Comparison of ENCODE assay signal across 18 cellular contexts in the genomic region with DNA sequence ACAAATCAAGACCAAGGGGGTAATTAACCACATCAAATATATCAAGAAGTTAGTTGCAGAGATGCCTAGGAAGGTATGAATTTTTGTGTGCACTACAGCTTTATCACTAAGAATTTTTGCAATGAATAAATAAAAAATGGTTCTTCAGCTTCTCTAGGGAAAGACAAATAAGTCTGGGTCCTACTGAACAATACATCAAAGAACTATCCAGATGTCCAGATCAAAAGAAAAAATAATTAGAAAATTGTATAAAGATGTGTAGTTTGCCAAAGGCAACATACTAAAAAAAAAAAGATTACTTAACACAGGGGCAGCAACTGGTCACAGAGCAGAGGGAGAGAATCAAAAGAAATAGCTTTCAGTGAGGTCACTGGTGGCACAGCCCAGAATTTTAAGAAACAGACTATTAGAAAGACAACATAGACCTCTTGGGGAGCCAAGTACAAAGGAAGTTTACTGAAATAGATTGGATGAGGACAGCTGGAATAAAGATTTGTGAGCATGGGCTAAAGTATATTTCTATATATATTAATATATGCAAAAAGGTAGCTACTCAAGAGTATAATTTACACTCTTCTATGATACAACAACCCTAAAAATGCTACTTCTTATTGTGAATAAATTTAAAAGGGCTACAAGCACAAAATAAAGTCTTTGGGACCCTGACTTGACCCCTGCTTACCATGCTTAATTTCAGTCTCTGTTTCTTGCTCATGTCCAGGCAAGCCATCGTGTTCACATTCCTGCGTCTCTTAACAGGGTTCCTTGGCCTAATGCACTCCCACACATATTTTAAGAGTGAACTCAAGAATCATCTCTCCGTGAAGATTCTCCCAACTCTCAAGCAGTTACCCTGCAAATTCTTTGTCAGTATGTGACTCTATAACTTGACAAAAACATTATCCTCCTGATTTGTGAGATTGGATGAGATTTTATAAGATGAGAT.
A peak's percentile ranks its signal among the peaks of the same experiment; 100 is the strongest.
DNase-seq lines count a peak whose midpoint lies in the region; ATAC-seq, FAIRE-seq and TF ChIP-seq lines count a peak whose summit lies in the region.
"Had no signal": no experiment of that assay in that cellular context is flagged by ENCODE, and none has a peak within 500 bp of the region (broad histone marks: within the 10 kb centered on the region; RNA-seq: fewer than 3 reads in every experiment).

No MANE protein-coding gene starts in this region.

- H3K4me2 ChIP-seq in HepG2 (ENCODE audit: low read depth, low read length) = no peak overlapping the region

- TF ChIP-seq CTCF in liver (IDR thresholded peaks at IDR 0.05; ENCODE audit: low read depth, low read length, missing input control) (no peak), HepG2 (CRISPR knock-in tag; IDR thresholded peaks at IDR 0.05) (no peak), epithelial cell of esophagus (IDR thresholded peaks at IDR 0.05; ENCODE audit: insufficient read depth, low read depth, low read length, missing control alignments) (no peak), CD14-positive monocyte (IDR thresholded peaks at IDR 0.05) (no peak)

- no peak for TF ChIP-seq POLR2A in HepG2 (IDR thresholded peaks at IDR 0.05; ENCODE audit: insufficient read depth in 1 of 2, low read depth in 2 of 2, low read length in 2 of 2)

- H3K36me3 Mint-ChIP-seq in CD14-positive monocyte = peaks cover 0 to 2% of the 10 kb centered on the region in 2 donors
- H3K36me3 Mint-ChIP-seq: activated naive CD4-positive, alpha-beta T cell treated with anti-CD3 and anti-CD28 coated beads, Interleukin-2, amount 50 U/mL, for 72 hours; immature natural killer cell; naive thymus-derived CD8-positive, alpha-beta T cell had no signal

- H3K4me1 ChIP-seq in liver (ENCODE audit: control insufficient read depth in 4 of 4, insufficient read depth in 4 of 4, low read length in 3 of 4) (peaks cover 0 to 23% (median 15%) of the 10 kb centered on the region in 4 donors), HepG2 (ENCODE audit: insufficient read depth, low read length) (peaks cover 18% of the 10 kb centered on the region), mesodermal cell (ENCODE audit: control insufficient read depth, insufficient read depth, low read length, poor library complexity, severe bottlenecking) (peaks cover 17% of the 10 kb centered on the region)

- H3K36me3 ChIP-seq in liver (ENCODE audit: control insufficient read depth in 4 of 4, insufficient read depth in 3 of 4, low read depth in 1 of 4, low read length in 3 of 4) = peaks cover 0 to 20% (median 5%) of the 10 kb centered on the region in 4 donors
- peaks cover 10 to 41% of the 10 kb centered on the region in 2 experiments for H3K36me3 ChIP-seq in HepG2 (replicated peaks in 1 of 2; ENCODE audit: control insufficient read depth in 1 of 2, insufficient read depth in 2 of 2, low read length in 2 of 2)
- H3K36me3 ChIP-seq in mesodermal cell (ENCODE audit: control insufficient read depth, insufficient read depth, low read length) = no peaks in the 10 kb centered on the region

- ATAC-seq in HepG2 = no peak
- ATAC-seq in GM18870 (IDR thresholded peaks at IDR 0.05; ENCODE audit: unreplicated experiment) = no peak
- ATAC-seq: activated naive CD4-positive, alpha-beta T cell treated with anti-CD3 and anti-CD28 coated beads, Interleukin-2, amount 50 U/mL, for 72 hours; naive thymus-derived CD8-positive, alpha-beta T cell had no signal

- CTCF ChIA-PET in HepG2 (lab: Yijun Ruan, JAX; ENCODE audit: low intra/inter-chr PET ratio, low total read pairs) = no interaction called here

- H3K79me2 ChIP-seq in HepG2 (ENCODE audit: insufficient read depth, low read length) = peaks cover 2% of the 10 kb centered on the region

- in situ Hi-C loops in HepG2 (cut with HindIII; ENCODE audit: extremely low pct_ligation_motif_present, low pct_unique_long_range_greater_than_20kb) = no loop called here

- H2AFZ ChIP-seq in HepG2 (ENCODE audit: low read length) = no peak overlapping the region

- no peak overlapping the region for H3K27ac Mint-ChIP-seq in CD14-positive monocyte
- H3K27ac Mint-ChIP-seq: activated naive CD4-positive, alpha-beta T cell treated with anti-CD3 and anti-CD28 coated beads, Interleukin-2, amount 50 U/mL, for 72 hours; immature natural killer cell; naive thymus-derived CD8-positive, alpha-beta T cell had no signal

- POLR2A ChIA-PET in HepG2 (lab: Yijun Ruan, JAX) = no interaction called here

- intact Hi-C loops in HepG2 (cut with micrococcal nuclease; ENCODE audit: unreplicated experiment) = no loop called here
- intact Hi-C loops in CD14-positive monocyte (cut with micrococcal nuclease) = no loop called here

- 88% methylated on average over 3 of the region's 3 CpGs for WGBS in liver
- 96% methylated on average over 3 of the region's 3 CpGs for WGBS in HepG2 (ENCODE audit: low lambda C conversion rate)
- 80 to 82% methylated on average over 2 to 3 of the region's 3 CpGs for WGBS in mesodermal cell (ENCODE audit: insufficient coverage in 2 of 2), 2 experiments

- peaks cover 0 to 2% (median 0%) of the 10 kb centered on the region in 3 donors for H3K27me3 Mint-ChIP-seq in CD14-positive monocyte (ENCODE audit: low read depth in 3 of 3)
- H3K27me3 Mint-ChIP-seq: naive thymus-derived CD8-positive, alpha-beta T cell had no signal

- no peaks in the 10 kb centered on the region for H3K9me3 Mint-ChIP-seq in CD14-positive monocyte
- H3K9me3 Mint-ChIP-seq: activated naive CD4-positive, alpha-beta T cell treated with anti-CD3 and anti-CD28 coated beads, Interleukin-2, amount 50 U/mL, for 72 hours; naive thymus-derived CD8-positive, alpha-beta T cell had no signal

- H3K9ac ChIP-seq in liver (ENCODE audit: low read depth in 1 of 2, low read length in 2 of 2) (no peak overlapping the region), HepG2 (ENCODE audit: insufficient read depth, low read depth, low read length) (no peak overlapping the region)

- no peaks in the 10 kb centered on the region for H3K27me3 ChIP-seq in liver (ENCODE audit: control insufficient read depth in 4 of 4, insufficient read depth in 4 of 4, low read length in 3 of 4)
- no peaks in the 10 kb centered on the region for H3K27me3 ChIP-seq in HepG2 (ENCODE audit: control insufficient read depth in 1 of 2, insufficient read depth in 2 of 2, low read length in 2 of 2)
- H3K27me3 ChIP-seq: spleen, suprapubic skin had no signal

- no peak for TF ChIP-seq RAD21 in liver (IDR thresholded peaks at IDR 0.05)
- TF ChIP-seq RAD21 in HepG2 (CRISPR knock-in tag; IDR thresholded peaks at IDR 0.05) = no peak

- no peak overlapping the region for H3K27ac ChIP-seq in liver (ENCODE audit: low read depth in 1 of 2, low read length in 2 of 2)
- no peak overlapping the region for H3K27ac ChIP-seq in HepG2 (ENCODE audit: extremely low read length, insufficient read depth, low read length)
- H3K27ac ChIP-seq in mesodermal cell (ENCODE audit: low read depth, low read length, severe bottlenecking) = peak overlapping the region; percentile 50
- H3K27ac ChIP-seq: suprapubic skin, VCaP had no signal

- no peak for FAIRE-seq in HepG2 (lab: Jason Lieb, UNC)
- FAIRE-seq: A204.1, frontal cortex had no signal

- BruUV-seq in HepG2 (replicated peaks; lab: Mats Ljungman, UMichigan) = no TSS peak

- DNase-seq in HepG2 (ENCODE audit: low spot score) (no peak), epithelial cell of esophagus (ENCODE audit: low read depth) (peak; percentile 80), RKO (ENCODE audit: low spot score) (no peak), NCI-H1694 treated with DMSO at 0.1 percent for 48 hours (lab: John Stamatoyannopoulos, UW) (no peak), CD14-positive monocyte (ENCODE audit: low spot score) (no peak)
- DNase-seq: cortex of kidney; immature natural killer cell; naive thymus-derived CD8-positive, alpha-beta T cell; NCI-H345; spleen had no signal

- H3K4me1 Mint-ChIP-seq in CD14-positive monocyte = peaks cover 17% of the 10 kb centered on the region
- H3K4me1 Mint-ChIP-seq: immature natural killer cell had no signal

- no peak overlapping the region for H3K4me3 Mint-ChIP-seq in CD14-positive monocyte
- H3K4me3 Mint-ChIP-seq: immature natural killer cell; naive thymus-derived CD8-positive, alpha-beta T cell had no signal

- no peak for TF ChIP-seq EP300 in HepG2 (IDR thresholded peaks at IDR 0.05; ENCODE audit: low read depth in 2 of 2, low read length in 2 of 2)
- TF ChIP-seq EP300 in HepG2 (CRISPR knock-in tag; IDR thresholded peaks at IDR 0.05; ENCODE audit: borderline replicate concordance) = no peak

- H3K4me3 ChIP-seq in liver (ENCODE audit: low read depth in 1 of 3, low read length in 3 of 3) (no peak overlapping the region), HepG2 (replicated peaks in 1 of 3; ENCODE audit: insufficient read depth in 1 of 3, low read depth in 2 of 3, low read length in 3 of 3) (no peak overlapping the region), epithelial cell of esophagus (ENCODE audit: low read length) (no peak overlapping the region), mesodermal cell (ENCODE audit: extremely low read depth, insufficient read depth, low read length, poor library complexity, severe bottlenecking) (no peak overlapping the region)
- H3K4me3 ChIP-seq: spleen, suprapubic skin had no signal

- H3K9me3 ChIP-seq in liver (ENCODE audit: control insufficient read depth in 4 of 4, low read length in 3 of 4) (no peaks in the 10 kb centered on the region), HepG2 (ENCODE audit: low read length) (no peaks in the 10 kb centered on the region), mesodermal cell (ENCODE audit: control insufficient read depth, low read length) (no peaks in the 10 kb centered on the region)
- H3K9me3 ChIP-seq: spleen, suprapubic skin had no signal

- no peaks in the 10 kb centered on the region for H4K20me1 ChIP-seq in HepG2 (ENCODE audit: insufficient read depth, low read length)

TF ChIP-seq in liver, 16 proteins besides CTCF, POLR2A, EP300 and RAD21:
- TF ChIP-seq NR2F2 (IDR thresholded peaks at IDR 0.05) = peak; percentile 36
- no peak for TF ChIP-seq JUND (IDR thresholded peaks at IDR 0.05)
- peak; percentile 17 for TF ChIP-seq SP1 (IDR thresholded peaks at IDR 0.05)
- TF ChIP-seq RXRA (IDR thresholded peaks at IDR 0.05) = peak in 1 of 2 donors; percentile 5

TF ChIP-seq in HepG2, 621 proteins besides CTCF, POLR2A, EP300 and RAD21 (continues in another document):
- no peak for TF ChIP-seq MAFG (CRISPR knock-in tag; IDR thresholded peaks at IDR 0.05)
- TF ChIP-seq MIER2 (CRISPR knock-in tag; IDR thresholded peaks at IDR 0.05) = no peak
- TF ChIP-seq ZFAT (CRISPR knock-in tag; conservative IDR thresholded peaks at IDR 0.05) = no peak
- TF ChIP-seq, protein P1, sequence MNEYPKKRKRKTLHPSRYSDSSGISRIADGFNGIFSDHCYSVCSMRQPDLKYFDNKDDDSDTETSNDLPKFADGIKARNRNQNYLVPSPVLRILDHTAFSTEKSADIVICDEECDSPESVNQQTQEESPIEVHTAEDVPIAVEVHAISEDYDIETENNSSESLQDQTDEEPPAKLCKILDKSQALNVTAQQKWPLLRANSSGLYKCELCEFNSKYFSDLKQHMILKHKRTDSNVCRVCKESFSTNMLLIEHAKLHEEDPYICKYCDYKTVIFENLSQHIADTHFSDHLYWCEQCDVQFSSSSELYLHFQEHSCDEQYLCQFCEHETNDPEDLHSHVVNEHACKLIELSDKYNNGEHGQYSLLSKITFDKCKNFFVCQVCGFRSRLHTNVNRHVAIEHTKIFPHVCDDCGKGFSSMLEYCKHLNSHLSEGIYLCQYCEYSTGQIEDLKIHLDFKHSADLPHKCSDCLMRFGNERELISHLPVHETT (CRISPR knock-in tag; conservative IDR thresholded peaks at IDR 0.05) = no peak
- no peak for TF ChIP-seq ZNF17 (CRISPR knock-in tag; IDR thresholded peaks at IDR 0.05)
